ENCODE assay signal across 11 cellular contexts in genomic region chr10:90930971-90931841, GRCh38. TPM values are rescaled to one million over a fixed set of nuclear protein-coding genes. Genes with fewer than 3 reads are reported as not detected.
DNase-seq lines count a peak whose midpoint lies in the region; ATAC-seq and TF ChIP-seq lines count a peak whose summit lies in the region.
"Had no signal": no experiment of that assay in that cellular context is flagged by ENCODE, and none has a peak within 500 bp of the region (broad histone marks: within the 10 kb centered on the region; RNA-seq: fewer than 3 reads in every experiment).

No MANE protein-coding gene starts in this region.

- H3K36me3 Mint-ChIP-seq in osteocyte (ENCODE audit: unreplicated experiment), result no peaks in the 10 kb centered on the region
- no peaks in the 10 kb centered on the region for H3K36me3 Mint-ChIP-seq in effector memory CD8-positive, alpha-beta T cell (ENCODE audit: insufficient read depth)

- peaks cover 58% of the 10 kb centered on the region for H3K4me1 Mint-ChIP-seq in osteocyte (ENCODE audit: unreplicated experiment)
- no peaks in the 10 kb centered on the region for H3K4me1 Mint-ChIP-seq in effector memory CD8-positive, alpha-beta T cell (ENCODE audit: low read depth in 2 of 2)

- peaks cover 5% of the 10 kb centered on the region for H3K9me3 Mint-ChIP-seq in osteocyte (ENCODE audit: unreplicated experiment)
- no peaks in the 10 kb centered on the region for H3K9me3 Mint-ChIP-seq in effector memory CD8-positive, alpha-beta T cell
- H3K9me3 Mint-ChIP-seq: activated CD8-positive, alpha-beta T cell treated with anti-CD3 and anti-CD28 coated beads for 36 hours; stimulated activated naive CD8-positive, alpha-beta T cell treated with anti-CD3 and anti-CD28 coated beads, Interleukin-15, Interleukin-2, amounts not matched to agents 100 ng/mL and 50 ng/mL, for 24 hours had no signal

- ATAC-seq in HG02852 (IDR thresholded peaks at IDR 0.05; ENCODE audit: unreplicated experiment) (no peak), HG02763 (IDR thresholded peaks at IDR 0.05; ENCODE audit: unreplicated experiment) (no peak)
- ATAC-seq in effector memory CD8-positive, alpha-beta T cell (replicated peaks), result no peak
- ATAC-seq: activated CD8-positive, alpha-beta T cell treated with anti-CD3 and anti-CD28 coated beads for 36 hours had no signal

- H3K27me3 Mint-ChIP-seq in osteocyte (ENCODE audit: unreplicated experiment), result no peaks in the 10 kb centered on the region
- H3K27me3 Mint-ChIP-seq in effector memory CD8-positive, alpha-beta T cell, result peaks cover 56% of the 10 kb centered on the region in 2 donors

- H3K36me3 ChIP-seq in SJCRH30, result no peaks in the 10 kb centered on the region

- peak overlapping the region; percentile 97 for H3K27ac Mint-ChIP-seq in osteocyte (ENCODE audit: unreplicated experiment)
- no peak overlapping the region for H3K27ac Mint-ChIP-seq in effector memory CD8-positive, alpha-beta T cell
- H3K27ac Mint-ChIP-seq: activated CD8-positive, alpha-beta T cell treated with anti-CD3 and anti-CD28 coated beads for 36 hours; stimulated activated naive CD8-positive, alpha-beta T cell treated with anti-CD3 and anti-CD28 coated beads, Interleukin-15, Interleukin-2, amounts not matched to agents 100 ng/mL and 50 ng/mL, for 24 hours had no signal

- H3K9me3 ChIP-seq in SJCRH30 (replicated peaks), result no peaks in the 10 kb centered on the region

- H3K4me3 Mint-ChIP-seq in osteocyte (ENCODE audit: unreplicated experiment), result no peak overlapping the region
- no peak overlapping the region for H3K4me3 Mint-ChIP-seq in effector memory CD8-positive, alpha-beta T cell
- H3K4me3 Mint-ChIP-seq: activated CD8-positive, alpha-beta T cell treated with anti-CD3 and anti-CD28 coated beads for 36 hours; stimulated activated naive CD8-positive, alpha-beta T cell treated with anti-CD3 and anti-CD28 coated beads, Interleukin-15, Interleukin-2, amounts not matched to agents 100 ng/mL and 50 ng/mL, for 24 hours had no signal

- DNase-seq in COLO829 (ENCODE audit: low spot score) (peak; percentile 34), SJCRH30 (peak; percentile 55 to 73), fibroblast of the conjunctiva (ENCODE audit: low read depth) (peak; percentile 35), osteocyte (ENCODE audit: extremely low spot score, unreplicated experiment) (no peak), NCI-H446 treated with DMSO at 0.1 percent for 48 hours (lab: John Stamatoyannopoulos, UW) (no peak)
- no peak for DNase-seq in effector memory CD8-positive, alpha-beta T cell
- DNase-seq: activated CD8-positive, alpha-beta T cell treated with anti-CD3 and anti-CD28 coated beads for 36 hours had no signal

- no peaks in the 10 kb centered on the region for H3K27me3 ChIP-seq in SJCRH30

- peaks cover 25% of the 10 kb centered on the region for H3K4me1 ChIP-seq in SJCRH30

- TF ChIP-seq CTCF in osteocyte (IDR thresholded peaks at IDR 0.05), result no peak

- H3K27ac ChIP-seq in SJCRH30, result peak overlapping the region; percentile 73
- H3K27ac ChIP-seq: HL-60 had no signal

- peak overlapping the region; percentile 5; the same call in 1 of the 2 replicates for H3K4me3 ChIP-seq in SJCRH30

RNA-seq across cellular contexts. Expression of gene ANKRD1, which starts 10.3 kb away (rescaled TPM):
- total RNA-seq in SJCRH30 (2014; rRNA removed; shearing (Covaris generic)), result 2.6 and 3.7 TPM in 2 replicates
- total RNA-seq in osteocyte, result 4.9 and 5.8 TPM in 2 replicates
- total RNA-seq: activated CD8-positive, alpha-beta T cell treated with anti-CD3 and anti-CD28 coated beads for 36 hours had no signal

RNA-seq across cellular contexts. Expression of gene RPP30, which starts 59.4 kb away (rescaled TPM):
- total RNA-seq in SJCRH30 (2014; rRNA removed; shearing (Covaris generic)), result 47.6 and 54.9 TPM in 2 replicates
- 31.8 and 32.8 TPM in 2 replicates for total RNA-seq in osteocyte

Comparison
In these comparisons a context has a peak if more than half of its experiments do, and no peak if none do; other contexts are left out.
1. DNase-seq: peak in COLO829 (single experiment), SJCRH30 (2 of 2) and fibroblast of the conjunctiva (single experiment); none in osteocyte (single experiment), NCI-H446 treated with DMSO at 0.1 percent for 48 hours (single experiment) and effector memory CD8-positive, alpha-beta T cell (0 of 3).